In genomic region chrX:79559290-79559689, GRCh38 we compare ENCODE assay signal across 22 cellular contexts.
DNase-seq lines count a peak whose midpoint lies in the region; ATAC-seq, FAIRE-seq and TF ChIP-seq lines count a peak whose summit lies in the region.
"Had no signal": no experiment of that assay in that cellular context is flagged by ENCODE, and none has a peak within 500 bp of the region (broad histone marks: within the 10 kb centered on the region; RNA-seq: fewer than 3 reads in every experiment).

No MANE protein-coding gene starts in this region.

- H3K27ac Mint-ChIP-seq in stimulated activated naive CD8-positive, alpha-beta T cell treated with anti-CD3 and anti-CD28 coated beads, Interleukin-15, amount 100 ng/mL, for 72 hours = no peak overlapping the region
- no peak overlapping the region for H3K27ac Mint-ChIP-seq in effector memory CD8-positive, alpha-beta T cell
- H3K27ac Mint-ChIP-seq: CD4-positive, alpha-beta T cell; CD8-positive, alpha-beta T cell had no signal

- WGBS in pancreas, 2 donors = 21 to 22% methylated on average over 2 of the region's 2 CpGs

- intact Hi-C loops in pancreas (cut with DNase I) (no loop called here), colonic mucosa (cut with DNase I) (no loop called here)

- H3K27me3 Mint-ChIP-seq in stimulated activated naive CD8-positive, alpha-beta T cell treated with anti-CD3 and anti-CD28 coated beads, Interleukin-15, amount 100 ng/mL, for 72 hours = no peaks in the 10 kb centered on the region
- no peaks in the 10 kb centered on the region for H3K27me3 Mint-ChIP-seq in effector memory CD8-positive, alpha-beta T cell

- TF ChIP-seq POLR2A in GM12892 (IDR thresholded peaks at IDR 0.05; ENCODE audit: low read depth, low read length) = no peak

- ATAC-seq in SK-N-SH treated with all-trans-retinoic acid at 6 μM for 48 hours (no peak), pancreas (no peak)
- no peak for ATAC-seq in stimulated activated naive CD8-positive, alpha-beta T cell treated with anti-CD3 and anti-CD28 coated beads, Interleukin-15, amount 100 ng/mL, for 72 hours
- no peak for ATAC-seq in effector memory CD8-positive, alpha-beta T cell (replicated peaks)
- ATAC-seq: CD8-positive, alpha-beta T cell had no signal

- H3K4me1 ChIP-seq in pancreas (no peaks in the 10 kb centered on the region), colonic mucosa (no peaks in the 10 kb centered on the region)
- H3K4me1 ChIP-seq: Caco-2 had no signal

- DNase-seq in GM12892 (ENCODE audit: insufficient read length) = no peak
- no peak for DNase-seq in pancreas
- DNase-seq in stimulated activated naive CD8-positive, alpha-beta T cell treated with anti-CD3 and anti-CD28 coated beads, Interleukin-15, amount 100 ng/mL, for 72 hours = no peak
- DNase-seq in colonic mucosa = no peak
- DNase-seq in effector memory CD8-positive, alpha-beta T cell = no peak
- DNase-seq: 8988T; ACHN; BE2C; Caco-2; Calu3; CD4-positive, alpha-beta T cell; CD8-positive, alpha-beta T cell; DMS79 treated with DMSO at 0.1 percent for 48 hours; GF-D8 had no signal

- H3K9ac ChIP-seq in colonic mucosa (ENCODE audit: low read depth in 2 of 2, low read length in 2 of 2) = no peak overlapping the region
- H3K9ac ChIP-seq: BLaER1 treated with 17β-estradiol and CSF1 and Interleukin-3, amounts not matched to agents 10 nM and 100 nM had no signal

- H3K4me3 Mint-ChIP-seq in stimulated activated naive CD8-positive, alpha-beta T cell treated with anti-CD3 and anti-CD28 coated beads, Interleukin-15, amount 100 ng/mL, for 72 hours = no peak overlapping the region
- H3K4me3 Mint-ChIP-seq in effector memory CD8-positive, alpha-beta T cell = no peak overlapping the region
- H3K4me3 Mint-ChIP-seq: CD4-positive, alpha-beta T cell; CD8-positive, alpha-beta T cell had no signal

- H3K27me3 ChIP-seq in pancreas (no peaks in the 10 kb centered on the region), colonic mucosa (no peaks in the 10 kb centered on the region)
- H3K27me3 ChIP-seq: BE2C had no signal

- no peaks in the 10 kb centered on the region for H3K9me3 Mint-ChIP-seq in stimulated activated naive CD8-positive, alpha-beta T cell treated with anti-CD3 and anti-CD28 coated beads, Interleukin-15, amount 100 ng/mL, for 72 hours
- H3K9me3 Mint-ChIP-seq in effector memory CD8-positive, alpha-beta T cell = peaks cover 0 to 3% of the 10 kb centered on the region in 2 donors
- H3K9me3 Mint-ChIP-seq: CD4-positive, alpha-beta T cell; CD8-positive, alpha-beta T cell had no signal

- H3K36me3 ChIP-seq in pancreas (no peaks in the 10 kb centered on the region), colonic mucosa (no peaks in the 10 kb centered on the region)
- H3K36me3 ChIP-seq: BE2C; BLaER1 treated with 17β-estradiol and CSF1 and Interleukin-3, amounts not matched to agents 10 nM and 100 nM had no signal

- H3K4me3 ChIP-seq in pancreas (no peak overlapping the region), colonic mucosa (no peak overlapping the region)
- H3K4me3 ChIP-seq: BLaER1 treated with 17β-estradiol and CSF1 and Interleukin-3, amounts not matched to agents 10 nM and 100 nM had no signal

- H3K4me1 Mint-ChIP-seq in stimulated activated naive CD8-positive, alpha-beta T cell treated with anti-CD3 and anti-CD28 coated beads, Interleukin-15, amount 100 ng/mL, for 72 hours = no peaks in the 10 kb centered on the region
- no peaks in the 10 kb centered on the region for H3K4me1 Mint-ChIP-seq in effector memory CD8-positive, alpha-beta T cell (ENCODE audit: low read depth in 2 of 2)

- FAIRE-seq in GM12892 (lab: Jason Lieb, UNC) (peak; percentile 56), pancreas (lab: Jason Lieb, UNC) (peak; percentile 66)
- FAIRE-seq: A204.1, D721Med, G401.6, GM12891, GM18507 had no signal

- H3K27ac ChIP-seq in pancreas = no peak overlapping the region
- no peak overlapping the region for H3K27ac ChIP-seq in colonic mucosa
- H3K27ac ChIP-seq: BLaER1 treated with 17β-estradiol and CSF1 and Interleukin-3, amounts not matched to agents 10 nM and 100 nM; C4-2B had no signal

- no peaks in the 10 kb centered on the region for H3K36me3 Mint-ChIP-seq in effector memory CD8-positive, alpha-beta T cell (ENCODE audit: insufficient read depth)
- H3K36me3 Mint-ChIP-seq: CD8-positive, alpha-beta T cell had no signal

- TF ChIP-seq CTCF in pancreas (IDR thresholded peaks at IDR 0.05) (no peak), colonic mucosa (IDR thresholded peaks at IDR 0.05) (no peak)

- H3K9me3 ChIP-seq in pancreas (no peaks in the 10 kb centered on the region), colonic mucosa (no peaks in the 10 kb centered on the region)
- H3K9me3 ChIP-seq: BE2C, Caco-2 had no signal

TF ChIP-seq in SK-N-SH treated with all-trans-retinoic acid at 6 μM for 48 hours, 23 proteins besides CTCF, POLR2A, EP300 and RAD21:
- no peak for TF ChIP-seq CSDC2 (CRISPR knock-in tag; IDR thresholded peaks at IDR 0.05)
- peak; percentile 91 for TF ChIP-seq ISL1 (CRISPR knock-in tag; IDR thresholded peaks at IDR 0.05)
- TF ChIP-seq, protein P1, sequence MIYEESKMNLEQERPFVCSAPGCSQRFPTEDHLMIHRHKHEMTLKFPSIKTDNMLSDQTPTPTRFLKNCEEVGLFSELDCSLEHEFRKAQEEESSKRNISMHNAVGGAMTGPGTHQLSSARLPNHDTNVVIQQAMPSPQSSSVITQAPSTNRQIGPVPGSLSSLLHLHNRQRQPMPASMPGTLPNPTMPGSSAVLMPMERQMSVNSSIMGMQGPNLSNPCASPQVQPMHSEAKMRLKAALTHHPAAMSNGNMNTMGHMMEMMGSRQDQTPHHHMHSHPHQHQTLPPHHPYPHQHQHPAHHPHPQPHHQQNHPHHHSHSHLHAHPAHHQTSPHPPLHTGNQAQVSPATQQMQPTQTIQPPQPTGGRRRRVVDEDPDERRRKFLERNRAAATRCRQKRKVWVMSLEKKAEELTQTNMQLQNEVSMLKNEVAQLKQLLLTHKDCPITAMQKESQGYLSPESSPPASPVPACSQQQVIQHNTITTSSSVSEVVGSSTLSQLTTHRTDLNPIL (CRISPR knock-in tag; IDR thresholded peaks at IDR 0.05; ENCODE audit: low read depth) = 0 out of 2 replicates have a peak, but pooled peaks have one; percentile 14
TF ChIP-seq in SK-N-SH treated with all-trans-retinoic acid at 6 μM for 48 hours: peak in this region for 2.
